1 cellular context compared by ENCODE assay signal in genomic region chr17:20264996-20265395, GRCh38.
TF ChIP-seq lines count a peak whose summit lies in the region.

No MANE protein-coding gene starts in this region.

TF ChIP-seq in GM23338, 12 proteins besides CTCF, POLR2A, EP300 and RAD21 (continued from another document):
- TF ChIP-seq ZNF462 (CRISPR knock-in tag; IDR thresholded peaks at IDR 0.05) (no peak), STAT1 (IDR thresholded peaks at IDR 0.05; ENCODE audit: unreplicated experiment) (no peak), EZH2phosphoT487 (IDR thresholded peaks at IDR 0.05; ENCODE audit: unreplicated experiment) (no peak), JUNB (IDR thresholded peaks at IDR 0.05; ENCODE audit: unreplicated experiment) (no peak), NANOG (IDR thresholded peaks at IDR 0.05; ENCODE audit: borderline replicate concordance) (no peak), POLR2AphosphoS5 (IDR thresholded peaks at IDR 0.05; ENCODE audit: low read depth) (no peak), ZNF114 (CRISPR knock-in tag; IDR thresholded peaks at IDR 0.05) (no peak)
- TF ChIP-seq, protein P1, sequence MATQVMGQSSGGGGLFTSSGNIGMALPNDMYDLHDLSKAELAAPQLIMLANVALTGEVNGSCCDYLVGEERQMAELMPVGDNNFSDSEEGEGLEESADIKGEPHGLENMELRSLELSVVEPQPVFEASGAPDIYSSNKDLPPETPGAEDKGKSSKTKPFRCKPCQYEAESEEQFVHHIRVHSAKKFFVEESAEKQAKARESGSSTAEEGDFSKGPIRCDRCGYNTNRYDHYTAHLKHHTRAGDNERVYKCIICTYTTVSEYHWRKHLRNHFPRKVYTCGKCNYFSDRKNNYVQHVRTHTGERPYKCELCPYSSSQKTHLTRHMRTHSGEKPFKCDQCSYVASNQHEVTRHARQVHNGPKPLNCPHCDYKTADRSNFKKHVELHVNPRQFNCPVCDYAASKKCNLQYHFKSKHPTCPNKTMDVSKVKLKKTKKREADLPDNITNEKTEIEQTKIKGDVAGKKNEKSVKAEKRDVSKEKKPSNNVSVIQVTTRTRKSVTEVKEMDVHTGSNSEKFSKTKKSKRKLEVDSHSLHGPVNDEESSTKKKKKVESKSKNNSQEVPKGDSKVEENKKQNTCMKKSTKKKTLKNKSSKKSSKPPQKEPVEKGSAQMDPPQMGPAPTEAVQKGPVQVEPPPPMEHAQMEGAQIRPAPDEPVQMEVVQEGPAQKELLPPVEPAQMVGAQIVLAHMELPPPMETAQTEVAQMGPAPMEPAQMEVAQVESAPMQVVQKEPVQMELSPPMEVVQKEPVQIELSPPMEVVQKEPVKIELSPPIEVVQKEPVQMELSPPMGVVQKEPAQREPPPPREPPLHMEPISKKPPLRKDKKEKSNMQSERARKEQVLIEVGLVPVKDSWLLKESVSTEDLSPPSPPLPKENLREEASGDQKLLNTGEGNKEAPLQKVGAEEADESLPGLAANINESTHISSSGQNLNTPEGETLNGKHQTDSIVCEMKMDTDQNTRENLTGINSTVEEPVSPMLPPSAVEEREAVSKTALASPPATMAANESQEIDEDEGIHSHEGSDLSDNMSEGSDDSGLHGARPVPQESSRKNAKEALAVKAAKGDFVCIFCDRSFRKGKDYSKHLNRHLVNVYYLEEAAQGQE (IDR thresholded peaks at IDR 0.05; ENCODE audit: unreplicated experiment): no peak
